14 cellular contexts compared by ENCODE assay signal in the genomic region with DNA sequence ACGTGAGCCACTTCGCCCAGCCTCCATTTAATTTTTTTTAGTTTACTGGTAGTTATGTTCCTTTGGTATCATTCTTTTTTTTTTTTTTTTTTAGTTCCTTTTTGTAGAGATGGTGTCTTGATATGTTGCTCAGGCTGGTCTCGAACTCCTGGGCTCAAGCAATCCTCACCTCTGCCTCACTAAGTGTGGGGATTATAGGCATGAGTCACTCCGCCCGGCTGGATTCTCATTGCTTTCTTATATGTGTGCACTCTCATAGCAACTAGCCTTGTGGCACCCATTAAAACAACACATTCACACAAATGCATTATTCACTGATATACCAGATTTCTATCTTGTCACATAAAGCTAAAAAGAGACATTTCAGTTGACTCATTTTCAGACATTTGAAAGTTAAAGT. TPM values are rescaled to one million over a fixed set of nuclear protein-coding genes. Genes with fewer than 3 reads are reported as not detected.
DNase-seq lines count a peak whose midpoint lies in the region; ATAC-seq, FAIRE-seq and TF ChIP-seq lines count a peak whose summit lies in the region.
"Had no signal": no experiment of that assay in that cellular context is flagged by ENCODE, and none has a peak within 500 bp of the region (broad histone marks: within the 10 kb centered on the region; RNA-seq: fewer than 3 reads in every experiment).

No MANE protein-coding gene starts in this region.

- H3K27me3 Mint-ChIP-seq in activated naive CD4-positive, alpha-beta T cell treated with anti-CD3 and anti-CD28 coated beads for 36 hours (ENCODE audit: low read depth), result no peaks in the 10 kb centered on the region
- H3K27me3 Mint-ChIP-seq in stimulated activated naive CD8-positive, alpha-beta T cell treated with anti-CD3 and anti-CD28 coated beads, Interleukin-15, Interleukin-2, amounts not matched to agents 100 ng/mL and 50 ng/mL, for 24 hours, result no peaks in the 10 kb centered on the region
- H3K27me3 Mint-ChIP-seq: effector memory CD8-positive, alpha-beta T cell had no signal

- H3K4me1 ChIP-seq in SK-N-SH (ENCODE audit: control insufficient read depth in 1 of 2, insufficient read depth in 2 of 2, low read depth in 1 of 2, low read length in 1 of 2), result peaks cover 10 to 14% of the 10 kb centered on the region in 2 experiments; a peak in 2 of 4 replicates
- H3K4me1 ChIP-seq: neural progenitor cell had no signal

- CTCF ChIA-PET in activated naive CD4-positive, alpha-beta T cell treated with anti-CD3 and anti-CD28 coated beads for 36 hours (lab: Charles Lee), result no interaction called here
- CTCF ChIA-PET in SK-N-SH (lab: Yijun Ruan, JAX), result interaction anchor here (1.8 kb wide), 1 partner anchor 18 kb away, joined by 4 read pairs; no protein-coding TSS in a partner anchor

- H3K4me3 ChIP-seq in SK-N-SH (ENCODE audit: low read depth in 2 of 2, low read length in 1 of 2) (no peak overlapping the region), fibroblast of pulmonary artery (replicated peaks; ENCODE audit: low read depth, low read length) (no peak overlapping the region)
- H3K4me3 ChIP-seq: BLaER1, neural progenitor cell, vagina had no signal

- no peak for TF ChIP-seq CTCF in SK-N-SH (IDR thresholded peaks at IDR 0.05)
- TF ChIP-seq CTCF in fibroblast of pulmonary artery (IDR thresholded peaks at IDR 0.05; ENCODE audit: low read length, missing control alignments), result no peak

- intact Hi-C loops in activated naive CD4-positive, alpha-beta T cell treated with anti-CD3 and anti-CD28 coated beads for 36 hours (cut with micrococcal nuclease), result no loop called here

- no peaks in the 10 kb centered on the region for H3K27me3 ChIP-seq in SK-N-SH (ENCODE audit: insufficient read depth)
- H3K27me3 ChIP-seq: BLaER1, neural progenitor cell, vagina had no signal

- ATAC-seq in GM18519 (IDR thresholded peaks at IDR 0.05; ENCODE audit: low FRiP score, unreplicated experiment), result no peak
- ATAC-seq: effector memory CD8-positive, alpha-beta T cell had no signal

- no peak overlapping the region for H3K4me3 Mint-ChIP-seq in activated naive CD4-positive, alpha-beta T cell treated with anti-CD3 and anti-CD28 coated beads for 36 hours
- no peak overlapping the region for H3K4me3 Mint-ChIP-seq in stimulated activated naive CD8-positive, alpha-beta T cell treated with anti-CD3 and anti-CD28 coated beads, Interleukin-15, Interleukin-2, amounts not matched to agents 100 ng/mL and 50 ng/mL, for 24 hours
- H3K4me3 Mint-ChIP-seq: effector memory CD8-positive, alpha-beta T cell; neural progenitor cell had no signal

- H3K9ac ChIP-seq in SK-N-SH, result peak overlapping the region; percentile 20
- H3K9ac ChIP-seq: BLaER1, neural progenitor cell had no signal

- FAIRE-seq in HTR-8/SVneo (lab: Jason Lieb, UNC), result no peak
- FAIRE-seq: islet of Langerhans had no signal

- H3K9me3 Mint-ChIP-seq in activated naive CD4-positive, alpha-beta T cell treated with anti-CD3 and anti-CD28 coated beads for 36 hours, result no peaks in the 10 kb centered on the region
- H3K9me3 Mint-ChIP-seq in stimulated activated naive CD8-positive, alpha-beta T cell treated with anti-CD3 and anti-CD28 coated beads, Interleukin-15, Interleukin-2, amounts not matched to agents 100 ng/mL and 50 ng/mL, for 24 hours, result no peaks in the 10 kb centered on the region
- H3K9me3 Mint-ChIP-seq: effector memory CD8-positive, alpha-beta T cell; neural progenitor cell had no signal

- H4K20me1 ChIP-seq in SK-N-SH (ENCODE audit: insufficient read depth), result no peaks in the 10 kb centered on the region
- H4K20me1 ChIP-seq: BLaER1 had no signal

- H3K36me3 Mint-ChIP-seq in activated naive CD4-positive, alpha-beta T cell treated with anti-CD3 and anti-CD28 coated beads for 36 hours (ENCODE audit: low read depth), result peaks cover 9% of the 10 kb centered on the region
- peaks cover 36% of the 10 kb centered on the region for H3K36me3 Mint-ChIP-seq in stimulated activated naive CD8-positive, alpha-beta T cell treated with anti-CD3 and anti-CD28 coated beads, Interleukin-15, Interleukin-2, amounts not matched to agents 100 ng/mL and 50 ng/mL, for 24 hours (ENCODE audit: low read depth)

- no peaks in the 10 kb centered on the region for H3K9me2 ChIP-seq in SK-N-SH

- peak overlapping the region in 1 of 2 experiments; percentile 73; a peak in 2 of 4 replicates for H3K27ac ChIP-seq in SK-N-SH (ENCODE audit: low read depth in 2 of 2, low read length in 1 of 2)
- H3K27ac ChIP-seq: BLaER1, neural progenitor cell, vagina had no signal

- H3K27ac Mint-ChIP-seq in activated naive CD4-positive, alpha-beta T cell treated with anti-CD3 and anti-CD28 coated beads for 36 hours, result no peak overlapping the region
- peak overlapping the region; percentile 31 for H3K27ac Mint-ChIP-seq in stimulated activated naive CD8-positive, alpha-beta T cell treated with anti-CD3 and anti-CD28 coated beads, Interleukin-15, Interleukin-2, amounts not matched to agents 100 ng/mL and 50 ng/mL, for 24 hours
- H3K27ac Mint-ChIP-seq: effector memory CD8-positive, alpha-beta T cell; neural progenitor cell had no signal

- peaks cover 33 to 45% of the 10 kb centered on the region in 2 experiments for H3K36me3 ChIP-seq in SK-N-SH (replicated peaks in 1 of 2; ENCODE audit: control insufficient read depth in 1 of 2, insufficient read depth in 2 of 2, low read length in 1 of 2)
- H3K36me3 ChIP-seq: neural progenitor cell had no signal

- 87% methylated on average over 5 of the region's 5 CpGs for WGBS in SK-N-SH (ENCODE audit: low lambda C conversion rate)

- POLR2A ChIA-PET in SK-N-SH (lab: Yijun Ruan, JAX), result no interaction called here

- TF ChIP-seq RAD21 in SK-N-SH (IDR thresholded peaks at IDR 0.05; ENCODE audit: low read length), result no peak

- no peak for TF ChIP-seq EP300 in SK-N-SH (IDR thresholded peaks at IDR 0.05; ENCODE audit: borderline replicate concordance in 1 of 2, low read depth in 1 of 2, low read length in 1 of 2)

- peaks cover 30% of the 10 kb centered on the region for H3K4me1 Mint-ChIP-seq in activated naive CD4-positive, alpha-beta T cell treated with anti-CD3 and anti-CD28 coated beads for 36 hours (ENCODE audit: low read depth)
- peaks cover 47% of the 10 kb centered on the region for H3K4me1 Mint-ChIP-seq in stimulated activated naive CD8-positive, alpha-beta T cell treated with anti-CD3 and anti-CD28 coated beads, Interleukin-15, Interleukin-2, amounts not matched to agents 100 ng/mL and 50 ng/mL, for 24 hours (ENCODE audit: low read depth)

- H3K9me3 ChIP-seq in SK-N-SH, result no peaks in the 10 kb centered on the region
- H3K9me3 ChIP-seq: BLaER1, vagina had no signal

- H3K4me2 ChIP-seq in SK-N-SH, result no peak overlapping the region
- H3K4me2 ChIP-seq: BLaER1, neural progenitor cell had no signal

- H3F3A ChIP-seq in SK-N-SH (replicated peaks; ENCODE audit: insufficient read depth), result peaks cover 21% of the 10 kb centered on the region

- H3K79me2 ChIP-seq in SK-N-SH (ENCODE audit: insufficient read depth), result peaks cover 22% of the 10 kb centered on the region

- DNase-seq in activated naive CD4-positive, alpha-beta T cell treated with anti-CD3 and anti-CD28 coated beads for 36 hours, result peak; percentile 34
- DNase-seq in activated naive CD4-positive, alpha-beta T cell (lab: John Stamatoyannopoulos, UW), result no peak
- no peak for DNase-seq in SK-N-SH
- DNase-seq in fibroblast of pulmonary artery (ENCODE audit: low read depth), result peak; percentile 40
- no peak for DNase-seq in HTR-8/SVneo (ENCODE audit: insufficient read length, low spot score)
- no peak for DNase-seq in AG08395 (ENCODE audit: low spot score)
- DNase-seq: effector memory CD8-positive, alpha-beta T cell; NCI-H2227 treated with DMSO at 0.1 percent for 48 hours had no signal

- H2AFZ ChIP-seq in SK-N-SH (ENCODE audit: low read depth), result no peak overlapping the region
- H2AFZ ChIP-seq: neural progenitor cell had no signal

TF ChIP-seq in SK-N-SH, 30 proteins besides CTCF, POLR2A, EP300 and RAD21:
- TF ChIP-seq FOSL2 (IDR thresholded peaks at IDR 0.05; ENCODE audit: borderline replicate concordance, low read depth) (peak; percentile 53; the same call in 1 of the 2 replicates), NFIC (IDR thresholded peaks at IDR 0.05; ENCODE audit: borderline replicate concordance) (no peak), CHD2 (IDR thresholded peaks at IDR 0.05; ENCODE audit: low read length, partially characterized antibody) (no peak), TCF12 (IDR thresholded peaks at IDR 0.05) (0 out of 2 replicates have a peak, but pooled peaks have one; percentile 5), USF2 (IDR thresholded peaks at IDR 0.05; ENCODE audit: borderline replicate concordance, low read depth, low read length) (no peak)
TF ChIP-seq in SK-N-SH: peak in this region for 2.

RNA-seq across cellular contexts. Expression of gene TTC27, which starts 4.2 kb away (rescaled TPM):
- total RNA-seq in activated naive CD4-positive, alpha-beta T cell treated with anti-CD3 and anti-CD28 coated beads for 36 hours, result 10 to 100 TPM; 25.2 to 27.5 TPM
- polyA plus RNA-seq in SK-N-SH (2012; rRNA removed), result 14.4 and 18.8 TPM in 2 replicates
- 19.7 and 22.7 TPM in 2 replicates for polyA plus RNA-seq in SK-N-SH (2012; cell fraction: cytosol; rRNA removed)
- 8.1 and 16.8 TPM in 2 replicates for polyA plus RNA-seq in SK-N-SH (2012; cell fraction: nucleus; rRNA removed)

Comparison
In these comparisons a context has a peak if more than half of its experiments do, and no peak if none do; other contexts are left out.
1. DNase-seq: peak in activated naive CD4-positive, alpha-beta T cell treated with anti-CD3 and anti-CD28 coated beads for 36 hours (single experiment) and fibroblast of pulmonary artery (single experiment); none in activated naive CD4-positive, alpha-beta T cell (0 of 4), SK-N-SH (single experiment), HTR-8/SVneo (single experiment) and AG08395 (single experiment).